In the genomic region with DNA sequence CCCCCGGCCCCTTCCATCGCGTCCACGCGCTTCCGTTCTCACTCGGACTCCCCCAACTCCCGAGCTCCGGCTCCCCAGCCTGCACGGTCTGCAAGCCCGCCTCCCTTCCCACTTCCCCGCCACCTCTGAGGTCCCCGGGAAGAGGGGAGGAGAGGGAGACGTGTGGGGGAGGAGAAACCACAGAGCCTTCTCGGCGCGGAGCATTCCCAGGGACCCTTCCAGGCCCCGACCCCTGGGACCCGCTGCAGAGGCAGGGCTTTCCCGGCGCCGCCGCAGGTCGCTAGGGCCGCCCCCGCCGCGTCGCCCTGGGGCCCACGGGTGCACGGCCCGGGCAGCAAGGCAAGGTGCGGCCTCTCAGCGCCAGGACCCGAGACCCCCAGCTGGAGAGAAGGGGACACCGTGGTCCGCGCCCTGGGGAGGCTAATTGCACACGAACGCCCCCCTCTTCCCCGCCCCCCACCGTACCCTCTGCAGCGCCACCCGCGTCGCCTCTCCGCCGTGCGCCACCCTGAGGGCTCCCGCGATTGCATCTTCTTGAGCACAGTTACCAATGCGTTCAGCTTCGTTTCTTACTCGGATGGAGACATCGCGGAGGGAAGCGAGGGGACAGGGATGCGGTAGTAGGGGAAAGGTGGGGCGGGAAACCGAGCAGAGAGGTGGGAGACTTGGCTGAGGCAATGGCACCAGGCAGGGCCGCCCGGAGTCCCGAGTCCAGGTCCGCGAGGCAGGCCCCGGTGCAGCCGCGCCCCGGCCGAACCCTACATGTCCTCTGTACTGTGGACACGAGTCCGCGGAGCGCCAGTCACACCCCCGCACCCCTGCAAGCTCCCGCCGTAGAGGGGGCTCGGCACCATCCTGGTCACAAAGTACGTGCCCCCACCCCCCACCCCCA, we compare ENCODE assay signal across 1 cellular context.
TF ChIP-seq lines count a peak whose summit lies in the region.

No MANE protein-coding gene starts in this region.

TF ChIP-seq in H1, 55 proteins besides CTCF, POLR2A, EP300 and RAD21:
- no peak for TF ChIP-seq BRCA1 (IDR thresholded peaks at IDR 0.05; ENCODE audit: low read depth, low read length)
- TF ChIP-seq SRF (IDR thresholded peaks at IDR 0.05; ENCODE audit: low read depth, low read length): no peak
- no peak for TF ChIP-seq NRF1 (IDR thresholded peaks at IDR 0.05; ENCODE audit: low read depth, low read length)
- no peak for TF ChIP-seq FOSL1 (IDR thresholded peaks at IDR 0.05; ENCODE audit: insufficient read depth, low read depth, low read length)
- no peak for TF ChIP-seq EGR1 (IDR thresholded peaks at IDR 0.05; ENCODE audit: borderline replicate concordance, low read depth, low read length)
- no peak for TF ChIP-seq TBP (IDR thresholded peaks at IDR 0.05; ENCODE audit: low read depth, low read length)
- no peak for TF ChIP-seq CEBPB (IDR thresholded peaks at IDR 0.05; ENCODE audit: low read depth, low read length)
- no peak for TF ChIP-seq ZNF274 (IDR thresholded peaks at IDR 0.05; ENCODE audit: borderline replicate concordance, extremely low read depth, low read length)
- TF ChIP-seq CHD2 (IDR thresholded peaks at IDR 0.05; ENCODE audit: low read length): no peak
- TF ChIP-seq, protein P1, sequence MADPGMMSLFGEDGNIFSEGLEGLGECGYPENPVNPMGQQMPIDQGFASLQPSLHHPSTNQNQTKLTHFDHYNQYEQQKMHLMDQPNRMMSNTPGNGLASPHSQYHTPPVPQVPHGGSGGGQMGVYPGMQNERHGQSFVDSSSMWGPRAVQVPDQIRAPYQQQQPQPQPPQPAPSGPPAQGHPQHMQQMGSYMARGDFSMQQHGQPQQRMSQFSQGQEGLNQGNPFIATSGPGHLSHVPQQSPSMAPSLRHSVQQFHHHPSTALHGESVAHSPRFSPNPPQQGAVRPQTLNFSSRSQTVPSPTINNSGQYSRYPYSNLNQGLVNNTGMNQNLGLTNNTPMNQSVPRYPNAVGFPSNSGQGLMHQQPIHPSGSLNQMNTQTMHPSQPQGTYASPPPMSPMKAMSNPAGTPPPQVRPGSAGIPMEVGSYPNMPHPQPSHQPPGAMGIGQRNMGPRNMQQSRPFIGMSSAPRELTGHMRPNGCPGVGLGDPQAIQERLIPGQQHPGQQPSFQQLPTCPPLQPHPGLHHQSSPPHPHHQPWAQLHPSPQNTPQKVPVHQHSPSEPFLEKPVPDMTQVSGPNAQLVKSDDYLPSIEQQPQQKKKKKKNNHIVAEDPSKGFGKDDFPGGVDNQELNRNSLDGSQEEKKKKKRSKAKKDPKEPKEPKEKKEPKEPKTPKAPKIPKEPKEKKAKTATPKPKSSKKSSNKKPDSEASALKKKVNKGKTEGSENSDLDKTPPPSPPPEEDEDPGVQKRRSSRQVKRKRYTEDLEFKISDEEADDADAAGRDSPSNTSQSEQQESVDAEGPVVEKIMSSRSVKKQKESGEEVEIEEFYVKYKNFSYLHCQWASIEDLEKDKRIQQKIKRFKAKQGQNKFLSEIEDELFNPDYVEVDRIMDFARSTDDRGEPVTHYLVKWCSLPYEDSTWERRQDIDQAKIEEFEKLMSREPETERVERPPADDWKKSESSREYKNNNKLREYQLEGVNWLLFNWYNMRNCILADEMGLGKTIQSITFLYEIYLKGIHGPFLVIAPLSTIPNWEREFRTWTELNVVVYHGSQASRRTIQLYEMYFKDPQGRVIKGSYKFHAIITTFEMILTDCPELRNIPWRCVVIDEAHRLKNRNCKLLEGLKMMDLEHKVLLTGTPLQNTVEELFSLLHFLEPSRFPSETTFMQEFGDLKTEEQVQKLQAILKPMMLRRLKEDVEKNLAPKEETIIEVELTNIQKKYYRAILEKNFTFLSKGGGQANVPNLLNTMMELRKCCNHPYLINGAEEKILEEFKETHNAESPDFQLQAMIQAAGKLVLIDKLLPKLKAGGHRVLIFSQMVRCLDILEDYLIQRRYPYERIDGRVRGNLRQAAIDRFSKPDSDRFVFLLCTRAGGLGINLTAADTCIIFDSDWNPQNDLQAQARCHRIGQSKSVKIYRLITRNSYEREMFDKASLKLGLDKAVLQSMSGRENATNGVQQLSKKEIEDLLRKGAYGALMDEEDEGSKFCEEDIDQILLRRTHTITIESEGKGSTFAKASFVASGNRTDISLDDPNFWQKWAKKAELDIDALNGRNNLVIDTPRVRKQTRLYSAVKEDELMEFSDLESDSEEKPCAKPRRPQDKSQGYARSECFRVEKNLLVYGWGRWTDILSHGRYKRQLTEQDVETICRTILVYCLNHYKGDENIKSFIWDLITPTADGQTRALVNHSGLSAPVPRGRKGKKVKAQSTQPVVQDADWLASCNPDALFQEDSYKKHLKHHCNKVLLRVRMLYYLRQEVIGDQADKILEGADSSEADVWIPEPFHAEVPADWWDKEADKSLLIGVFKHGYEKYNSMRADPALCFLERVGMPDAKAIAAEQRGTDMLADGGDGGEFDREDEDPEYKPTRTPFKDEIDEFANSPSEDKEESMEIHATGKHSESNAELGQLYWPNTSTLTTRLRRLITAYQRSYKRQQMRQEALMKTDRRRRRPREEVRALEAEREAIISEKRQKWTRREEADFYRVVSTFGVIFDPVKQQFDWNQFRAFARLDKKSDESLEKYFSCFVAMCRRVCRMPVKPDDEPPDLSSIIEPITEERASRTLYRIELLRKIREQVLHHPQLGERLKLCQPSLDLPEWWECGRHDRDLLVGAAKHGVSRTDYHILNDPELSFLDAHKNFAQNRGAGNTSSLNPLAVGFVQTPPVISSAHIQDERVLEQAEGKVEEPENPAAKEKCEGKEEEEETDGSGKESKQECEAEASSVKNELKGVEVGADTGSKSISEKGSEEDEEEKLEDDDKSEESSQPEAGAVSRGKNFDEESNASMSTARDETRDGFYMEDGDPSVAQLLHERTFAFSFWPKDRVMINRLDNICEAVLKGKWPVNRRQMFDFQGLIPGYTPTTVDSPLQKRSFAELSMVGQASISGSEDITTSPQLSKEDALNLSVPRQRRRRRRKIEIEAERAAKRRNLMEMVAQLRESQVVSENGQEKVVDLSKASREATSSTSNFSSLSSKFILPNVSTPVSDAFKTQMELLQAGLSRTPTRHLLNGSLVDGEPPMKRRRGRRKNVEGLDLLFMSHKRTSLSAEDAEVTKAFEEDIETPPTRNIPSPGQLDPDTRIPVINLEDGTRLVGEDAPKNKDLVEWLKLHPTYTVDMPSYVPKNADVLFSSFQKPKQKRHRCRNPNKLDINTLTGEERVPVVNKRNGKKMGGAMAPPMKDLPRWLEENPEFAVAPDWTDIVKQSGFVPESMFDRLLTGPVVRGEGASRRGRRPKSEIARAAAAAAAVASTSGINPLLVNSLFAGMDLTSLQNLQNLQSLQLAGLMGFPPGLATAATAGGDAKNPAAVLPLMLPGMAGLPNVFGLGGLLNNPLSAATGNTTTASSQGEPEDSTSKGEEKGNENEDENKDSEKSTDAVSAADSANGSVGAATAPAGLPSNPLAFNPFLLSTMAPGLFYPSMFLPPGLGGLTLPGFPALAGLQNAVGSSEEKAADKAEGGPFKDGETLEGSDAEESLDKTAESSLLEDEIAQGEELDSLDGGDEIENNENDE (IDR thresholded peaks at IDR 0.05; ENCODE audit: insufficient replicate concordance, low read length): no peak
- no peak for TF ChIP-seq SIN3A (conservative IDR thresholded peaks at IDR 0.05 in 1 of 2, IDR thresholded peaks at IDR 0.05 in 1 of 2; ENCODE audit: low read depth in 1 of 2, low read length in 2 of 2)
- no peak for TF ChIP-seq BACH1 (IDR thresholded peaks at IDR 0.05; ENCODE audit: low read length)
- TF ChIP-seq MAFK (IDR thresholded peaks at IDR 0.05; ENCODE audit: low read depth, low read length): no peak
- TF ChIP-seq POU5F1 (IDR thresholded peaks at IDR 0.05; ENCODE audit: low read depth, low read length): no peak
- no peak for TF ChIP-seq SP2 (IDR thresholded peaks at IDR 0.05; ENCODE audit: low read length)
- TF ChIP-seq, protein P2, sequence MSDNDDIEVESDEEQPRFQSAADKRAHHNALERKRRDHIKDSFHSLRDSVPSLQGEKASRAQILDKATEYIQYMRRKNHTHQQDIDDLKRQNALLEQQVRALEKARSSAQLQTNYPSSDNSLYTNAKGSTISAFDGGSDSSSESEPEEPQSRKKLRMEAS (IDR thresholded peaks at IDR 0.05): no peak; the same call in 1 of the 2 replicates
- no peak for TF ChIP-seq TEAD4 (IDR thresholded peaks at IDR 0.05; ENCODE audit: low read depth, low read length)
- TF ChIP-seq RFX5 (IDR thresholded peaks at IDR 0.05; ENCODE audit: borderline replicate concordance, low read depth, low read length): no peak
- no peak for TF ChIP-seq JUND (IDR thresholded peaks at IDR 0.05; ENCODE audit: low read length)
- peak; percentile 19 for TF ChIP-seq EZH2 (IDR thresholded peaks at IDR 0.05; ENCODE audit: low read depth, low read length, severe bottlenecking)
- no peak for TF ChIP-seq YY1 (IDR thresholded peaks at IDR 0.05; ENCODE audit: low read depth, low read length)
- TF ChIP-seq CHD1 (IDR thresholded peaks at IDR 0.05; ENCODE audit: low read depth, low read length): no peak
- peak; percentile 44 for TF ChIP-seq SIRT6 (IDR thresholded peaks at IDR 0.05; ENCODE audit: low read length)
- TF ChIP-seq TCF12 (IDR thresholded peaks at IDR 0.05; ENCODE audit: low read depth, low read length): no peak
- no peak for TF ChIP-seq SIX5 (IDR thresholded peaks at IDR 0.05; ENCODE audit: low read depth, low read length)
- TF ChIP-seq GABPA (IDR thresholded peaks at IDR 0.05; ENCODE audit: borderline replicate concordance, insufficient read depth, low read length): no peak
- no peak; a peak in 2 of 4 replicates for TF ChIP-seq HDAC2 (IDR thresholded peaks at IDR 0.05; ENCODE audit: borderline replicate concordance in 1 of 2, low read depth in 2 of 2, low read length in 2 of 2)
- TF ChIP-seq HDAC6 (IDR thresholded peaks at IDR 0.05; ENCODE audit: low read depth, low read length): no peak
- 0 out of 2 replicates have a peak, but pooled peaks have one; percentile 22 for TF ChIP-seq CREB1 (IDR thresholded peaks at IDR 0.05)
- TF ChIP-seq SP1 (IDR thresholded peaks at IDR 0.05; ENCODE audit: low read depth, low read length): no peak
- peak; percentile 68 for TF ChIP-seq ASH2L (IDR thresholded peaks at IDR 0.05; ENCODE audit: low read length)
- TF ChIP-seq RBBP5 (IDR thresholded peaks at IDR 0.05; ENCODE audit: borderline replicate concordance, low read depth, low read length): peak; percentile 60; the same call in 1 of the 2 replicates
- TF ChIP-seq KDM4A (IDR thresholded peaks at IDR 0.05; ENCODE audit: low read depth, low read length, severe bottlenecking): no peak
- TF ChIP-seq, protein P3, sequence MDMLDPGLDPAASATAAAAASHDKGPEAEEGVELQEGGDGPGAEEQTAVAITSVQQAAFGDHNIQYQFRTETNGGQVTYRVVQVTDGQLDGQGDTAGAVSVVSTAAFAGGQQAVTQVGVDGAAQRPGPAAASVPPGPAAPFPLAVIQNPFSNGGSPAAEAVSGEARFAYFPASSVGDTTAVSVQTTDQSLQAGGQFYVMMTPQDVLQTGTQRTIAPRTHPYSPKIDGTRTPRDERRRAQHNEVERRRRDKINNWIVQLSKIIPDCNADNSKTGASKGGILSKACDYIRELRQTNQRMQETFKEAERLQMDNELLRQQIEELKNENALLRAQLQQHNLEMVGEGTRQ (IDR thresholded peaks at IDR 0.05; ENCODE audit: low read length): no peak
- TF ChIP-seq, protein P4, sequence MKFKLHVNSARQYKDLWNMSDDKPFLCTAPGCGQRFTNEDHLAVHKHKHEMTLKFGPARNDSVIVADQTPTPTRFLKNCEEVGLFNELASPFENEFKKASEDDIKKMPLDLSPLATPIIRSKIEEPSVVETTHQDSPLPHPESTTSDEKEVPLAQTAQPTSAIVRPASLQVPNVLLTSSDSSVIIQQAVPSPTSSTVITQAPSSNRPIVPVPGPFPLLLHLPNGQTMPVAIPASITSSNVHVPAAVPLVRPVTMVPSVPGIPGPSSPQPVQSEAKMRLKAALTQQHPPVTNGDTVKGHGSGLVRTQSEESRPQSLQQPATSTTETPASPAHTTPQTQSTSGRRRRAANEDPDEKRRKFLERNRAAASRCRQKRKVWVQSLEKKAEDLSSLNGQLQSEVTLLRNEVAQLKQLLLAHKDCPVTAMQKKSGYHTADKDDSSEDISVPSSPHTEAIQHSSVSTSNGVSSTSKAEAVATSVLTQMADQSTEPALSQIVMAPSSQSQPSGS (IDR thresholded peaks at IDR 0.05; ENCODE audit: low read length): no peak
- TF ChIP-seq RNF2 (IDR thresholded peaks at IDR 0.05; ENCODE audit: borderline replicate concordance, low read depth, low read length, missing control alignments, poor library complexity, severe bottlenecking): no peak
- TF ChIP-seq TAF7 (optimal IDR thresholded peaks at IDR 0.05; ENCODE audit: borderline replicate concordance, low read depth, low read length): peak; percentile 17
- no peak for TF ChIP-seq JUN (IDR thresholded peaks at IDR 0.05; ENCODE audit: low read depth, low read length)
- TF ChIP-seq, protein P5, sequence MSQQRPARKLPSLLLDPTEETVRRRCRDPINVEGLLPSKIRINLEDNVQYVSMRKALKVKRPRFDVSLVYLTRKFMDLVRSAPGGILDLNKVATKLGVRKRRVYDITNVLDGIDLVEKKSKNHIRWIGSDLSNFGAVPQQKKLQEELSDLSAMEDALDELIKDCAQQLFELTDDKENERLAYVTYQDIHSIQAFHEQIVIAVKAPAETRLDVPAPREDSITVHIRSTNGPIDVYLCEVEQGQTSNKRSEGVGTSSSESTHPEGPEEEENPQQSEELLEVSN (IDR thresholded peaks at IDR 0.05): no peak
- TF ChIP-seq SP4 (IDR thresholded peaks at IDR 0.05; ENCODE audit: low read length): no peak
- no peak for TF ChIP-seq TAF1 (IDR thresholded peaks at IDR 0.05; ENCODE audit: low read depth, low read length)
- no peak for TF ChIP-seq NANOG (IDR thresholded peaks at IDR 0.05; ENCODE audit: insufficient read depth, low read depth, low read length, poor library complexity, severe bottlenecking)
- no peak for TF ChIP-seq RXRA (IDR thresholded peaks at IDR 0.05; ENCODE audit: insufficient read depth, low read depth, low read length)
- TF ChIP-seq BCL11A (IDR thresholded peaks at IDR 0.05; ENCODE audit: low read depth in 2 of 2, low read length in 2 of 2): no peak
- no peak for TF ChIP-seq CBX5 (IDR thresholded peaks at IDR 0.05; ENCODE audit: low read depth, low read length)
- no peak for TF ChIP-seq KDM5A (IDR thresholded peaks at IDR 0.05; ENCODE audit: low read length)
- no peak for TF ChIP-seq CTBP2 (IDR thresholded peaks at IDR 0.05; ENCODE audit: borderline replicate concordance, insufficient read depth, insufficient read length, low read length)
- TF ChIP-seq, protein P6, sequence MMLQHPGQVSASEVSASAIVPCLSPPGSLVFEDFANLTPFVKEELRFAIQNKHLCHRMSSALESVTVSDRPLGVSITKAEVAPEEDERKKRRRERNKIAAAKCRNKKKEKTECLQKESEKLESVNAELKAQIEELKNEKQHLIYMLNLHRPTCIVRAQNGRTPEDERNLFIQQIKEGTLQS (IDR thresholded peaks at IDR 0.05; ENCODE audit: insufficient read depth, low read depth, low read length): no peak
- TF ChIP-seq KDM1A (IDR thresholded peaks at IDR 0.05; ENCODE audit: borderline replicate concordance, low read length): no peak
- TF ChIP-seq PHF8 (conservative IDR thresholded peaks at IDR 0.05; ENCODE audit: low read depth, low read length): 0 out of 2 replicates have a peak, but pooled peaks have one; percentile 14
- TF ChIP-seq SAP30 (IDR thresholded peaks at IDR 0.05; ENCODE audit: insufficient read depth, insufficient replicate concordance, low read length): no peak
- peak; percentile 66 for TF ChIP-seq POLR2AphosphoS5 (IDR thresholded peaks at IDR 0.05; ENCODE audit: low read depth, low read length)
- TF ChIP-seq GTF2F1 (IDR thresholded peaks at IDR 0.05; ENCODE audit: borderline replicate concordance, low read depth, low read length): no peak
- TF ChIP-seq CBX8 (IDR thresholded peaks at IDR 0.05; ENCODE audit: borderline replicate concordance, low read depth, low read length): no peak
- TF ChIP-seq SUZ12 (IDR thresholded peaks at IDR 0.05; ENCODE audit: low read length): no peak; the same call in 1 of the 2 replicates
